Comparison of ENCODE assay signal across 14 cellular contexts in the genomic region with DNA sequence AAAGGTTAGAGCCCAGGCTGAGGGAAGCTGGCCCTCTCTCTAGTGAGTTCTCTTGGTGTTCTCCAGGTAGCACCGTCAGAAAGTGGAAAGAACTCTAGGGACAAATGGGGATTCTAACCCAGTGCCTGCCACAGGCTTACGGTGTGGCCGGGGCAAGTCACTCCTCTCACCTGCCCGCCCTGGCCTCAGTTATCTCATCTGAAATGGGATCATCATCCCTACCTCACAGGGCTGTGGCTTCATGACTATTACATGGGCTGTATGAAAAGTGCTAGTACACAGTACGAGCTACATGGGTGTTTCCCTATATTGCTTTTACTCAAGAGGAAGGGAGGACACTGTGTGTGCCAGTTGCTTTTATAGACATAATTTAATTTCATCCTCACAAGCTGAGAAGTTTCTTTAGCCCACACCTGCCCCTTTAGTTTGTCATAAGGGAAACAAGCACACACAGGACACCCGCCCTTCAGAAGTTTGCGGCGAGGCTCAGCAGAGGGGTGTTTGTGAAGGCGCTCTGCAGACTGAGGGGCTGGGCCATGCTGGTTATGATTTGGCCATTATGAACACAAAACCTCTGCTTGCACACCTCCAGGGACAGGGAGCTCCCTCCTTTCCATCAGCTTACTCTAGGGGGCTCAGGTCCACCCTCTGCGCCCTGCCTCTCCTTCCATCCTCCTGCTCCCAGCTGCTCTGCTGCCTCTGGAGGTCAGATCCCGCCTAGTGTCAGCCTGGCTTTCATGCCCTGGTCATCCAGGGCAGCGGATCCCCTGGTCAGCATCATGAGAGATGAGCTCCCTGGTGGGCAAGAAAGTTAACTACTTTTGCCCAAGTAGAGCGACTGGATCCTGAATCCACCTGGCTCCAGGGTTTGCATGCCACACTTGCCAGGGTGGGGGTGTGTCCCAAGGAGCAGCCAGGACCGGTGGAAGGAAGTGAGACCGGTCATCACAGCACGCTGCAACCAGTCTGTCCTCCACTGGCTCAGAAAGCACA. TPM values are rescaled to one million over a fixed set of nuclear protein-coding genes. Genes with fewer than 3 reads are reported as not detected.
A peak's percentile ranks its signal among the peaks of the same experiment; 100 is the strongest.
DNase-seq lines count a peak whose midpoint lies in the region; ATAC-seq and TF ChIP-seq lines count a peak whose summit lies in the region.
"Had no signal": no experiment of that assay in that cellular context is flagged by ENCODE, and none has a peak within 500 bp of the region (broad histone marks: within the 10 kb centered on the region; RNA-seq: fewer than 3 reads in every experiment).

No MANE protein-coding gene starts in this region.

- H3K27ac Mint-ChIP-seq in GM23338 (no peak overlapping the region), memory B cell (no peak overlapping the region)

- H2AFZ ChIP-seq in ACC112 (ENCODE audit: low read length, unreplicated experiment) (no peak overlapping the region), GM23338 (no peak overlapping the region)
- H2AFZ ChIP-seq: parathyroid adenoma had no signal

- TF ChIP-seq POLR2A in uterus (IDR thresholded peaks at IDR 0.05) = no peak
- TF ChIP-seq POLR2A in adrenal gland (IDR thresholded peaks at IDR 0.05) = no peak

- H3K9me2 ChIP-seq in GM23338 (ENCODE audit: insufficient read depth) = no peaks in the 10 kb centered on the region

- H3K4me3 Mint-ChIP-seq in GM23338 (peak overlapping the region; percentile 66), memory B cell (peak overlapping the region; percentile 55)

- H4K20me1 ChIP-seq in GM23338 (replicated peaks; ENCODE audit: insufficient read depth) = no peaks in the 10 kb centered on the region; the same call in 1 of the 2 replicates

- peaks cover 6% of the 10 kb centered on the region; the same call in 1 of the 2 replicates for H3F3A ChIP-seq in GM23338 (replicated peaks; ENCODE audit: low read depth)

- no peak overlapping the region for H3K27ac ChIP-seq in ACC112 (ENCODE audit: low read depth, low read length)
- no peak overlapping the region for H3K27ac ChIP-seq in GM23338 (ENCODE audit: low read depth)
- no peak overlapping the region for H3K27ac ChIP-seq in WERI-Rb-1
- H3K27ac ChIP-seq in uterus = no peak overlapping the region
- no peak overlapping the region for H3K27ac ChIP-seq in adrenal gland
- H3K27ac ChIP-seq: gastrocnemius medialis, parathyroid adenoma had no signal

- intact Hi-C loops in uterus (cut with DNase I; ENCODE audit: low total_unique reads) = no loop called here
- intact Hi-C loops in adrenal gland (cut with DNase I) = no loop called here

- H3K36me3 ChIP-seq in ACC112 (ENCODE audit: insufficient read depth, low read length) (peaks cover 4% of the 10 kb centered on the region; the same call in 1 of the 2 replicates), GM23338 (ENCODE audit: insufficient read depth) (no peaks in the 10 kb centered on the region), WERI-Rb-1 (peaks cover 12% of the 10 kb centered on the region), uterus (no peaks in the 10 kb centered on the region), adrenal gland (replicated peaks in 1 of 2) (no peaks in the 10 kb centered on the region)
- H3K36me3 ChIP-seq: gastrocnemius medialis had no signal

- H3K4me2 ChIP-seq in GM23338 = peak overlapping the region; percentile 71; the same call in 1 of the 2 replicates

- H3K9me3 Mint-ChIP-seq in GM23338 (peaks cover 21% of the 10 kb centered on the region), memory B cell (no peaks in the 10 kb centered on the region)

- H3K79me2 ChIP-seq in ACC112 (ENCODE audit: control insufficient read depth, insufficient read depth, low read length, unreplicated experiment) (peaks cover 29% of the 10 kb centered on the region), GM23338 (replicated peaks; ENCODE audit: insufficient read depth) (no peaks in the 10 kb centered on the region)
- H3K79me2 ChIP-seq: parathyroid adenoma had no signal

- peak; percentile 17 to 32; a peak in 2 of 4 replicates for TF ChIP-seq CTCF in GM23338 (conservative IDR thresholded peaks at IDR 0.05; ENCODE audit: low read depth in 2 of 2)
- TF ChIP-seq CTCF in WERI-Rb-1 (IDR thresholded peaks at IDR 0.05; ENCODE audit: low read depth, low read length) = 0 out of 2 replicates have a peak, but pooled peaks have one; percentile 21
- TF ChIP-seq CTCF in uterus (IDR thresholded peaks at IDR 0.05) = no peak
- no peak for TF ChIP-seq CTCF in adrenal gland (IDR thresholded peaks at IDR 0.05)

- peaks cover 64% of the 10 kb centered on the region for H3K27me3 Mint-ChIP-seq in GM23338 (ENCODE audit: insufficient read depth, low read depth, poor library complexity)
- peaks cover 32% of the 10 kb centered on the region for H3K27me3 Mint-ChIP-seq in memory B cell

- H3K4me3 ChIP-seq in ACC112 (ENCODE audit: low read depth, low read length) (peak overlapping the region; percentile 75), GM23338 (no peak overlapping the region), WERI-Rb-1 (ENCODE audit: low read depth, low read length) (no peak overlapping the region), uterus (no peak overlapping the region), adrenal gland (no peak overlapping the region)

- peak; percentile 15 for ATAC-seq in GM23338
- ATAC-seq in memory B cell (ENCODE audit: low read depth) = no peak
- ATAC-seq: gastrocnemius medialis had no signal

- no peaks in the 10 kb centered on the region for H3K27me3 ChIP-seq in ACC112 (ENCODE audit: insufficient read depth, low read length)
- peaks cover 66% of the 10 kb centered on the region for H3K27me3 ChIP-seq in GM23338 (ENCODE audit: insufficient read depth)
- no peaks in the 10 kb centered on the region for H3K27me3 ChIP-seq in WERI-Rb-1 (ENCODE audit: insufficient read depth, low read depth, severe bottlenecking)
- H3K27me3 ChIP-seq in uterus = peaks cover 0 to 11% of the 10 kb centered on the region in 2 donors
- peaks cover 5% of the 10 kb centered on the region for H3K27me3 ChIP-seq in adrenal gland

- H3K36me3 Mint-ChIP-seq in GM23338 (ENCODE audit: low read depth) = peaks cover 20% of the 10 kb centered on the region
- H3K36me3 Mint-ChIP-seq in memory B cell = peaks cover 12% of the 10 kb centered on the region

- H3K9me3 ChIP-seq in WERI-Rb-1 (ENCODE audit: severe bottlenecking) = no peaks in the 10 kb centered on the region
- no peaks in the 10 kb centered on the region for H3K9me3 ChIP-seq in uterus
- no peaks in the 10 kb centered on the region for H3K9me3 ChIP-seq in adrenal gland (replicated peaks in 1 of 3)
- H3K9me3 ChIP-seq: gastrocnemius medialis had no signal

- DNase-seq in GM23338 (ENCODE audit: low spot score) (peak; percentile 55), WERI-Rb-1 (no peak), memory B cell (ENCODE audit: low spot score in 2 of 2) (no peak), uterus (no peak), NCI-H1694 (lab: John Stamatoyannopoulos, UW) (no peak), AML-193 (lab: John Stamatoyannopoulos, UW) (no peak), adrenal gland (no peak)
- DNase-seq: dorsolateral prefrontal cortex, gastrocnemius medialis, NCI-H2107, T-helper 9 cell had no signal

- H3K4me1 ChIP-seq in ACC112 (ENCODE audit: control insufficient read depth, insufficient read depth, low read length, unreplicated experiment) (peaks cover 14% of the 10 kb centered on the region), GM23338 (ENCODE audit: insufficient read depth) (peaks cover 10% of the 10 kb centered on the region), uterus (peaks cover 0 to 12% of the 10 kb centered on the region in 2 donors), adrenal gland (replicated peaks in 1 of 2) (peaks cover 0 to 4% of the 10 kb centered on the region in 2 donors)
- H3K4me1 ChIP-seq: parathyroid adenoma had no signal

- 48 to 59% (median 53%) methylated on average over 16 of the region's 16 CpGs for WGBS in adrenal gland, 4 donors

- H3K4me1 Mint-ChIP-seq in GM23338 = peaks cover 25% of the 10 kb centered on the region
- peaks cover 20% of the 10 kb centered on the region for H3K4me1 Mint-ChIP-seq in memory B cell

TF ChIP-seq in GM23338, 12 proteins besides CTCF, POLR2A, EP300 and RAD21:
- no peak for TF ChIP-seq STAT1 (IDR thresholded peaks at IDR 0.05; ENCODE audit: unreplicated experiment)
- TF ChIP-seq, protein P1, sequence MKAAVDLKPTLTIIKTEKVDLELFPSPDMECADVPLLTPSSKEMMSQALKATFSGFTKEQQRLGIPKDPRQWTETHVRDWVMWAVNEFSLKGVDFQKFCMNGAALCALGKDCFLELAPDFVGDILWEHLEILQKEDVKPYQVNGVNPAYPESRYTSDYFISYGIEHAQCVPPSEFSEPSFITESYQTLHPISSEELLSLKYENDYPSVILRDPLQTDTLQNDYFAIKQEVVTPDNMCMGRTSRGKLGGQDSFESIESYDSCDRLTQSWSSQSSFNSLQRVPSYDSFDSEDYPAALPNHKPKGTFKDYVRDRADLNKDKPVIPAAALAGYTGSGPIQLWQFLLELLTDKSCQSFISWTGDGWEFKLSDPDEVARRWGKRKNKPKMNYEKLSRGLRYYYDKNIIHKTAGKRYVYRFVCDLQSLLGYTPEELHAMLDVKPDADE (IDR thresholded peaks at IDR 0.05) = no peak
- TF ChIP-seq EZH2 (IDR thresholded peaks at IDR 0.05; ENCODE audit: low read depth, unreplicated experiment) = peak; percentile 22

RNA-seq across cellular contexts. Expression of gene KLHL35, which starts 1.2 kb away (rescaled TPM):
- total RNA-seq in GM23338 (2014; rRNA removed; shearing (Covaris generic)) = 0.28 and 1.1 TPM in 2 replicates
- polyA plus RNA-seq in GM23338 (2016; fragmentation: Nextera tagmentation; extraction: Ambion mirVana) = 0.10 TPM in 1 of 2 replicates, not detected in the other
- total RNA-seq in uterus = 1 to 10 TPM in 1 of 4 donors, not detected in 3; 2.5 TPM
- total RNA-seq in adrenal gland = 1 to 10 TPM in 3 of 8 donors, under 1 TPM in 5; 0.25 to 2.0 (median 0.93) TPM
- polyA plus RNA-seq in adrenal gland = 1 to 10 TPM in 2 of 3 donors, under 1 TPM in 1; 0.38 to 3.5 (median 1.4) TPM
- total RNA-seq: H4 had no signal

RNA-seq across cellular contexts. Expression of gene RPS3, which starts 32.5 kb away (rescaled TPM):
- total RNA-seq in GM23338 (2014; rRNA removed; shearing (Covaris generic)) = 1,200 and 1,745 TPM in 2 replicates
- polyA plus RNA-seq in GM23338 (2016; fragmentation: Nextera tagmentation; extraction: Ambion mirVana) = 2,793 and 2,848 TPM in 2 replicates
- total RNA-seq in uterus = 1,000 to 10,000 TPM; 1,322 to 4,168 (median 2,484) TPM
- 1,000 to 10,000 TPM in 7 of 8 donors, 100 to 1,000 TPM in 1; 776 to 1,829 (median 1,308) TPM for total RNA-seq in adrenal gland
- polyA plus RNA-seq in adrenal gland = 1,000 to 10,000 TPM; 1,074 to 1,454 (median 1,425) TPM

Comparison
In these comparisons a context has a peak if more than half of its experiments do, and no peak if none do; other contexts are left out.
1. CTCF ChIP-seq: peak in GM23338 (2 of 2) and WERI-Rb-1 (single experiment); none in uterus (0 of 4) and adrenal gland (0 of 6).